8 cellular contexts compared by ENCODE assay signal in the genomic region with DNA sequence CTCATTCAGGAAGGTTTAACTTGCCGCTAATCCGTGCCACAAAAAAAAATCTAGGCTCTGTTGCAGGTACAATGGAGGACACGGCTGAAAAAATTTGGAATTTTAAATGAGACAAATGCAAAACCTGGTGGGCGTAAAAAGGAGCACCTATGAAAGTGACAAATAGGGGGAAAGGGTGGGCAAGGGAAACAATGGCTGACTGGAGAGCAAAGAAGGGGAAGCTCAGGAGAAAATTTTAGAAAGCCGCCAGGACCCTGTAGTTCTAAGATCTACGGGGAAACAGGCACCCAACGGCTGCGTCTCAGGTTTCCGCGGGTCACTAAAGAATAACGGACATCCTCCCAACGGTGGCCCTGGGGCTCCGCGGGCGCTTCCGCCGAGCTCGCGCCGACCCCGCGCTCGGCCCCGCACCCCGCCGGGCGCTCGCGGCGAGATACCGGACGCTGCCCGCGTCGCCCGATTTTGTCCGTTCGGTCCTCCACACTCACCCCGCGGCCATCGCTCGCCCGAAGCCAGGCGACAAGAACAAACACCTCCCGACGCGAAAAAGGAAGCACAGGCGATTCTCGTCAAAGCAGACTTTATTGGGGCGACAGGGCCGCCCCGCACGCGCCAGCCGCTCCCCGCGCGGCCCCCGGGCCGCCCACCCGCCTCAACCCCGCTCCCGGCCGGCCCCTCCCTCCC. TPM values are rescaled to one million over a fixed set of nuclear protein-coding genes. Genes with fewer than 3 reads are reported as not detected.
DNase-seq lines count a peak whose midpoint lies in the region; ATAC-seq and TF ChIP-seq lines count a peak whose summit lies in the region.

No MANE protein-coding gene starts in this region.

- TF ChIP-seq CTCF in WERI-Rb-1 (IDR thresholded peaks at IDR 0.05; ENCODE audit: low read depth, low read length) (no peak), right lobe of liver (IDR thresholded peaks at IDR 0.05) (no peak)

- H3K4me1 ChIP-seq in GM23248 (ENCODE audit: insufficient read depth) (peaks cover 33% of the 10 kb centered on the region), right lobe of liver (peaks cover 0 to 29% (median 12%) of the 10 kb centered on the region in 4 donors)

- 1% methylated on average over 29 to 49 of the region's 64 CpGs for WGBS in GM23248 (ENCODE audit: low coverage in 1 of 2, low lambda C conversion rate in 2 of 2, missing lambda C conversion rate in 2 of 2), 2 experiments
- WGBS in right lobe of liver (ENCODE audit: insufficient coverage, low coverage, low lambda C conversion rate, missing lambda C conversion rate) = under 1% methylated on average over 10 of the region's 64 CpGs

- H3F3A ChIP-seq in GM23248 (ENCODE audit: insufficient read depth) = peaks cover 30% of the 10 kb centered on the region

- peaks cover 82% of the 10 kb centered on the region for H3K79me2 ChIP-seq in GM23248 (ENCODE audit: insufficient read depth)

- H3K27me3 ChIP-seq in GM23248 (replicated peaks; ENCODE audit: insufficient read depth) (no peaks in the 10 kb centered on the region), WERI-Rb-1 (ENCODE audit: insufficient read depth, low read depth, severe bottlenecking) (no peaks in the 10 kb centered on the region), right lobe of liver (no peaks in the 10 kb centered on the region)

- peak; percentile 7 to 15 (median 8) for ATAC-seq in right lobe of liver

- in situ Hi-C loops in GM23248 (cut with MboI) = no loop called here

- peak overlapping the region; percentile 47 for H2AFZ ChIP-seq in GM23248

- H3K9me2 ChIP-seq in GM23248 (ENCODE audit: insufficient read depth) = no peaks in the 10 kb centered on the region

- H3K4me3 ChIP-seq in GM23248 (peak overlapping the region; percentile 93), WERI-Rb-1 (ENCODE audit: low read depth, low read length) (peak overlapping the region; percentile 71), right lobe of liver (peak overlapping the region; percentile 71 to 99 (median 94))

- DNase-seq in DMS53 treated with DMSO at 0.1 percent for 48 hours (lab: John Stamatoyannopoulos, UW; ENCODE audit: unreplicated experiment) (peak; percentile 3), GM23248 (peak; percentile 67), NCI-H146 treated with DMSO at 0.1 percent for 48 hours (lab: John Stamatoyannopoulos, UW; ENCODE audit: unreplicated experiment) (peak; percentile 8), WERI-Rb-1 (peak; percentile 26), cerebellum (ENCODE audit: low spot score) (peak; percentile 50), right lobe of liver (peak in 2 of 3 donors; percentile 57 to 61), GOT3 (lab: John Stamatoyannopoulos, UW) (no peak)
- peak; percentile 37 for DNase-seq in stimulated activated CD8-positive, alpha-beta memory T cell treated with anti-CD3 and anti-CD28 coated beads, Interleukin-4, amount 100 ng/mL, for 24 hours (ENCODE audit: low read depth)

- peak overlapping the region; percentile 95 for H3K27ac ChIP-seq in GM23248
- peak overlapping the region; percentile 92 for H3K27ac ChIP-seq in WERI-Rb-1
- H3K27ac ChIP-seq in right lobe of liver = peak overlapping the region; percentile 94 to 98 (median 97)

- peak overlapping the region; percentile 99 for H3K9ac ChIP-seq in GM23248

- H3K4me2 ChIP-seq in GM23248 (ENCODE audit: unreplicated experiment) = peak overlapping the region; percentile 94

- peaks cover 9% of the 10 kb centered on the region for H4K20me1 ChIP-seq in GM23248 (ENCODE audit: insufficient read depth)

- intact Hi-C loops in right lobe of liver (cut with DNase I) = no loop called here

- H3K36me3 ChIP-seq in GM23248 (ENCODE audit: low read depth) (no peaks in the 10 kb centered on the region; the same call in 1 of the 2 replicates), WERI-Rb-1 (peaks cover 34% of the 10 kb centered on the region), right lobe of liver (no peaks in the 10 kb centered on the region)

- no peak for TF ChIP-seq POLR2A in right lobe of liver (IDR thresholded peaks at IDR 0.05)

- no peaks in the 10 kb centered on the region for H3K9me3 ChIP-seq in GM23248 (ENCODE audit: low read depth)
- no peaks in the 10 kb centered on the region for H3K9me3 ChIP-seq in WERI-Rb-1 (ENCODE audit: severe bottlenecking)
- H3K9me3 ChIP-seq in right lobe of liver = no peaks in the 10 kb centered on the region

RNA-seq across cellular contexts. Expression of a gene that starts 1.1 kb away (rescaled TPM):
- total RNA-seq in GM23248 (2014; rRNA removed; shearing (Covaris generic)) = 43.3 and 45.3 TPM in 2 replicates
- polyA plus RNA-seq in GM23248 (2016; fragmentation: Nextera tagmentation; extraction: Ambion mirVana) = 34.9 and 38.2 TPM in 2 replicates
- total RNA-seq in cerebellum (41.0 TPM), right lobe of liver (10 to 100 TPM; 24.4 to 52.5 (median 36.1) TPM)
